Comparison of ENCODE assay signal across 1 cellular context in genomic region chr19:57632987-57633831, GRCh38.
A peak's percentile ranks its signal among the peaks of the same experiment; 100 is the strongest.
TF ChIP-seq lines count a peak whose summit lies in the region.

Gene ZNF211, plus strand, starts transcription at chr19:57633168. Its CDS starts 179 bp downstream, at chr19:57633347.

TF ChIP-seq in HepG2, 621 proteins besides CTCF, POLR2A, EP300 and RAD21 (continued from another document):
- no peak for TF ChIP-seq ZNF281 (CRISPR knock-in tag; IDR thresholded peaks at IDR 0.05; ENCODE audit: borderline replicate concordance)
- TF ChIP-seq ZBTB7B (CRISPR knock-in tag; IDR thresholded peaks at IDR 0.05): peak; percentile 67; the same call in 1 of the 2 replicates
- TF ChIP-seq LRRFIP1 (CRISPR knock-in tag; conservative IDR thresholded peaks at IDR 0.05): no peak
- no peak for TF ChIP-seq CCDC6 (CRISPR knock-in tag; IDR thresholded peaks at IDR 0.05)
- no peak for TF ChIP-seq ATF7-NPFF (CRISPR knock-in tag; IDR thresholded peaks at IDR 0.05; ENCODE audit: low read depth)
- TF ChIP-seq ZSCAN9 (CRISPR knock-in tag; IDR thresholded peaks at IDR 0.05; ENCODE audit: borderline replicate concordance): peak; percentile 88
- TF ChIP-seq NCOA5 (CRISPR knock-in tag; IDR thresholded peaks at IDR 0.05): no peak
- peak; percentile 64; the same call in 1 of the 2 replicates for TF ChIP-seq AKAP8 (CRISPR knock-in tag; IDR thresholded peaks at IDR 0.05)
- TF ChIP-seq ZNF572 (CRISPR knock-in tag; IDR thresholded peaks at IDR 0.05): no peak
- no peak for TF ChIP-seq USF2 (IDR thresholded peaks at IDR 0.05; ENCODE audit: low read depth, low read length)
- no peak for TF ChIP-seq USF2 (CRISPR knock-in tag; IDR thresholded peaks at IDR 0.05; ENCODE audit: borderline replicate concordance)
